ENCODE assay signal across 1 cellular context in the genomic region with DNA sequence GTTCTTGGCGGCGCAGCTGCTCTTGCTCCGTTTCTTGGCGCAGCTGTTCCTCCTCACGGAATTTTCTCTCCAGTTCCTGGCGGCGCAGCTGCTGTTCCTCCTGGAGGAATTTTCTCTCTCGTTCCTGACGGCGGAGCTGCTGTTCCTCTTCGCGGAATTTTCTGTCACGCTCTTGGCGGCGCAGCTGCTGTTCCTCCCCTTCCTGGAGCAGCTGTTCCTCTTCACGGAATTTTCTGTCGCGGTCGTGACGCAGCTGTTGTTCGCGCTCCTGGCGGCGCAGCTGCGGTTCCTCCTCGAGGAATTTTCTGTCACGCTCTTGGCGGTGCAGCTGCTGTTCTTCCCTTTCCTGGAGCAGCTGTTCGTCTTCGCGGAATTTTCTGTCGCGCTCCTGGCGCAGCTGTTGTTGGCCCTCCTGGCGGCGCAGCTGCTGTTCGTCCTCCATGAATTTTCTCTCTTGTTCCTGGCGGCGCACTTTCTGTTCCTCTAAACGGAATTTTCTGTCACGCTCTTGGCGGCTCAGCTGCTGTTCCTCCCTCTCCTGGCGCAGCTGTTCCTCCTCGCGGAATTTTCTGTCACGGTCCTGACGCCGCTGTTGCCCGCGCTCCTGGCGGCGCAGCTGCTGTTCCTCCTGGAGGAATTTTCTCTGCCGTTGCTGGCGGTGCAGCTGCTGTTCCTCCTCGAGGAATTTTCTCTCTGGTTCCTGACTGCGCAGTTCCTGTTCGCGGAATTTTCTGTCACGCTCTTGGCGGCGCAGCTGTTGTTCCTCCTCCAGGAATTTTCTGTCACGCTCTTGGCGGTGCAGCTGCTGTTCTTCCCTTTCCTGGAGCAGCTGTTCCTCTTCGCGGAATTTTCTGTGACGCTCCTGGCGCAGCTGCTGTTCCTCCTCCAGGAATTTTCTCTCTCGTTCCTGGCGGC.
TF ChIP-seq lines count a peak whose summit lies in the region.

No MANE protein-coding gene starts in this region.

TF ChIP-seq in IMR-90, 13 proteins besides CTCF, POLR2A, EP300 and RAD21:
- TF ChIP-seq MXI1 (IDR thresholded peaks at IDR 0.05; ENCODE audit: borderline replicate concordance, low read depth, low read length) (no peak), BHLHE40 (IDR thresholded peaks at IDR 0.05; ENCODE audit: low read depth, low read length) (no peak), CEBPB (IDR thresholded peaks at IDR 0.05; ENCODE audit: low read depth, low read length) (no peak), FOS (IDR thresholded peaks at IDR 0.05; ENCODE audit: low read depth, low read length) (no peak), MAZ (IDR thresholded peaks at IDR 0.05; ENCODE audit: borderline replicate concordance, low read depth, low read length) (no peak), RCOR1 (IDR thresholded peaks at IDR 0.05; ENCODE audit: insufficient replicate concordance, low read length) (no peak)
